Comparison of ENCODE assay signal across 9 cellular contexts in the genomic region with DNA sequence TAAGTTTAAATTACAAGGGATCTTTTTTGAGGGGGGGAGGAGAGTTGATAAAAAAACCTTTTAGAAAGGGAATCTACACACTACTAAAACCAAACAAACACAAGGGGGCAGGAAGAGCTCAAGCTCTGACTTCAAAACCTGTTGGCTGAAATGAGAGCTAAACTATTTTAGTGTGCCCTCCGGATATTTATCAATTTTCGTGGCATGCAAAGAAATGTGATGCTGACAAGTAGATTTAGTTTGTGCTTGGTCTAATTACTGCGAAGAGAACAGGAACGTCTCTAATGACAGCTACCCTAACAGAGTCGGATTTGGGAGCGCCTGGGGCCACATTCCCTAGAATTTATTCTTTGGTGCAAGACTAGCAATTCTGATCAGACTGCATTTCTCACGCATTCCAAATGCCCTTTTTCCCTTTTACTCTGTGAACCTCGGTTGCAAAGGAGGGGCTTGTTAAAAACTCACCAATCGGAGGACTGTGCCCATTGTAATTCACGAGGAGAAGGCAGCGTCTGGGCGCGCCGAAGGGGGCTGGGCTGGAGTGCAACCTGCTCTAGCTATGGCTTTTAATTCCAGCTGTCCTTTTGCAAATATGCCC. TPM values are rescaled to one million over a fixed set of nuclear protein-coding genes. Genes with fewer than 3 reads are reported as not detected.
DNase-seq lines count a peak whose midpoint lies in the region; ATAC-seq, FAIRE-seq and TF ChIP-seq lines count a peak whose summit lies in the region.
"Had no signal": no experiment of that assay in that cellular context is flagged by ENCODE, and none has a peak within 500 bp of the region (broad histone marks: within the 10 kb centered on the region; RNA-seq: fewer than 3 reads in every experiment).

No MANE protein-coding gene starts in this region.

- peak overlapping the region; percentile 46 for H3K4me2 ChIP-seq in A549
- 0 out of 2 replicates have a peak overlapping the region, but pooled peaks have one; percentile 13 for H3K4me2 ChIP-seq in GM12878 (ENCODE audit: control insufficient read depth, insufficient read depth)

- H3K4me3 ChIP-seq in A549 (no peak overlapping the region; the same call in 2 of the 3 replicates), GM12878 (no peak overlapping the region), upper lobe of right lung (peak overlapping the region; percentile 51)

- TF ChIP-seq RAD21 in A549 (conservative IDR thresholded peaks at IDR 0.05 in 1 of 2, IDR thresholded peaks at IDR 0.05 in 1 of 2) = no peak; a peak in 1 of 5 replicates
- peak; percentile 66 for TF ChIP-seq RAD21 in GM12878 (IDR thresholded peaks at IDR 0.05; ENCODE audit: insufficient read depth, low read depth, low read length)

- no peaks in the 10 kb centered on the region for H4K20me1 ChIP-seq in GM12878 (ENCODE audit: control insufficient read depth, insufficient read depth)

- no peaks in the 10 kb centered on the region for H3K4me1 ChIP-seq in A549
- no peaks in the 10 kb centered on the region for H3K4me1 ChIP-seq in GM12878 (ENCODE audit: control insufficient read depth, insufficient read depth, low read length)
- H3K4me1 ChIP-seq in upper lobe of right lung = no peaks in the 10 kb centered on the region

- no peak for TF ChIP-seq POLR2A in A549 (IDR thresholded peaks at IDR 0.05; ENCODE audit: low read length)
- TF ChIP-seq POLR2A in GM12878 (IDR thresholded peaks at IDR 0.05; ENCODE audit: low read depth, low read length) = no peak

- in situ Hi-C loops in KBM-7 (cut with MboI; ENCODE audit: low pct_unique_long_range_greater_than_20kb, low sequenced_read_pairs) (no loop called here), GM12878 (cut with MboI) (loop anchor here (5.0 kb wide), 1 partner anchor 186 kb away; no protein-coding TSS in a partner anchor)

- CTCF ChIA-PET in A549 (lab: Yijun Ruan, JAX) = no interaction called here
- CTCF ChIA-PET in GM12878 (lab: Yijun Ruan, JAX) = interaction anchor here (0.7 to 3.0 kb wide), 20 partner anchors 10 to 332 kb away, joined by 3 to 58 read pairs (median 4); no protein-coding TSS in a partner anchor
- CTCF ChIA-PET in activated naive CD4-positive, alpha-beta T cell treated with anti-CD3 and anti-CD28 coated beads for 36 hours (lab: Charles Lee) = interaction anchor here (0.8 kb wide), 1 partner anchor 15 kb away, joined by 3 read pairs; no protein-coding TSS in a partner anchor

- peaks cover 5% of the 10 kb centered on the region for H3K4me1 Mint-ChIP-seq in activated naive CD4-positive, alpha-beta T cell treated with anti-CD3 and anti-CD28 coated beads for 36 hours (ENCODE audit: low read depth)
- H3K4me1 Mint-ChIP-seq: activated B cell treated with CpG ODN at 0.5 μM for 24 hours had no signal

- RAD21 ChIA-PET in GM12878 (lab: Charles Lee; ENCODE audit: unreplicated experiment) = interaction anchor here (1.1 to 3.0 kb wide), 12 partner anchors 77 to 228 kb away, joined by 3 to 26 read pairs (median 6); no protein-coding TSS in a partner anchor

- no TSS peak for BruUV-seq in GM12878 (replicated peaks; lab: Mats Ljungman, UMichigan)

- peaks cover 0 to 9% of the 10 kb centered on the region in 2 experiments for H3K27me3 ChIP-seq in GM12878 (replicated peaks in 1 of 2; ENCODE audit: control insufficient read depth in 2 of 2, insufficient read depth in 2 of 2, low read length in 1 of 2)
- peaks cover 27% of the 10 kb centered on the region for H3K27me3 ChIP-seq in upper lobe of right lung

- SMC1A ChIA-PET in GM12878 (lab: Charles Lee; ENCODE audit: uncharacterized antibody, unreplicated experiment) = interaction anchor here (0.9 to 2.7 kb wide), 13 partner anchors 8 to 234 kb away, joined by 3 to 68 read pairs (median 4); no protein-coding TSS in a partner anchor

- H3K79me2 ChIP-seq in GM12878 (ENCODE audit: control insufficient read depth, insufficient read depth, low read length) = no peaks in the 10 kb centered on the region

- H3K9me3 ChIP-seq in A549 = no peaks in the 10 kb centered on the region
- no peaks in the 10 kb centered on the region for H3K9me3 ChIP-seq in GM12878 (replicated peaks; ENCODE audit: control insufficient read depth, insufficient read depth, low read length)
- H3K9me3 ChIP-seq in upper lobe of right lung = no peaks in the 10 kb centered on the region

- ATAC-seq in A549 (peak in 1 of 2 experiments; percentile 30; a peak in 2 of 6 replicates), GM12878 (peak; percentile 53; the same call in 1 of the 3 replicates), upper lobe of right lung (peak; percentile 31)

- no peak for TF ChIP-seq CTCF in A549 (IDR thresholded peaks at IDR 0.05)
- peak in 1 of 3 experiments; percentile 45; a peak in 2 of 6 replicates for TF ChIP-seq CTCF in GM12878 (IDR thresholded peaks at IDR 0.05 in 2 of 3, conservative IDR thresholded peaks at IDR 0.05 in 1 of 3; ENCODE audit: control insufficient read depth in 2 of 3, extremely low read depth in 1 of 3, insufficient read depth in 1 of 3, low read depth in 3 of 3, low read length in 3 of 3)
- TF ChIP-seq CTCF in upper lobe of right lung (IDR thresholded peaks at IDR 0.05) = peak; percentile 30

- H3K27ac Mint-ChIP-seq in activated naive CD4-positive, alpha-beta T cell treated with anti-CD3 and anti-CD28 coated beads for 36 hours = no peak overlapping the region
- H3K27ac Mint-ChIP-seq: activated B cell treated with CpG ODN at 0.5 μM for 24 hours had no signal

- POLR2A ChIA-PET in A549 (lab: Yijun Ruan, JAX) = no interaction called here
- POLR2A ChIA-PET in GM12878 (lab: Charles Lee) = interaction anchor here (0.7 to 1.0 kb wide), 2 partner anchors 186 to 292 kb away, joined by 3 read pairs; no protein-coding TSS in a partner anchor

- H3K36me3 Mint-ChIP-seq in activated naive CD4-positive, alpha-beta T cell treated with anti-CD3 and anti-CD28 coated beads for 36 hours (ENCODE audit: low read depth) = no peaks in the 10 kb centered on the region

- H3K27ac ChIP-seq in A549 = no peak overlapping the region
- H3K27ac ChIP-seq in GM12878 (ENCODE audit: control insufficient read depth, insufficient read depth) = no peak overlapping the region
- no peak overlapping the region for H3K27ac ChIP-seq in upper lobe of right lung

- intact Hi-C loops in GM12878 (cut with micrococcal nuclease; ENCODE audit: unreplicated experiment) = loop anchor here (1.0 to 5.0 kb wide), 2 partner anchors 186 to 226 kb away; no protein-coding TSS in a partner anchor
- intact Hi-C loops in upper lobe of right lung (cut with DNase I) = no loop called here
- intact Hi-C loops in activated naive CD4-positive, alpha-beta T cell treated with anti-CD3 and anti-CD28 coated beads for 36 hours (cut with micrococcal nuclease) = loop anchor here (1.0 to 2.0 kb wide), 3 partner anchors 79 to 229 kb away; no protein-coding TSS in a partner anchor

- WGBS in A549 (ENCODE audit: missing lambda C conversion rate) = 0% methylated on average over 14 of the region's 14 CpGs
- WGBS in GM12878 (ENCODE audit: insufficient coverage, insufficient replicate concordance, low lambda C conversion rate, missing lambda C conversion rate) = 6% methylated on average over 14 of the region's 14 CpGs

- peaks cover 20% of the 10 kb centered on the region for H3K27me3 Mint-ChIP-seq in activated naive CD4-positive, alpha-beta T cell treated with anti-CD3 and anti-CD28 coated beads for 36 hours (ENCODE audit: low read depth)

- no peak overlapping the region for H3K9ac ChIP-seq in GM12878 (ENCODE audit: control insufficient read depth, insufficient read depth, low read length)

- H2AFZ ChIP-seq in GM12878 (ENCODE audit: control insufficient read depth, low read depth, low read length) = no peak overlapping the region

- DNase-seq in A549 (ENCODE audit: low read depth in 1 of 2, low spot score in 1 of 2) (peak in 1 of 2 experiments; percentile 4), KBM-7 (peak; percentile 2), GM12878 (ENCODE audit: low read depth, low spot score) (no peak), left kidney (ENCODE audit: low read depth, low spot score) (peak; percentile 86), upper lobe of right lung (no peak), NCI-H2196 treated with DMSO at 0.1 percent for 48 hours (lab: John Stamatoyannopoulos, UW; ENCODE audit: unreplicated experiment) (no peak), NCI-H524 treated with DMSO at 0.1 percent for 48 hours (lab: John Stamatoyannopoulos, UW) (no peak)
- no peak for DNase-seq in activated naive CD4-positive, alpha-beta T cell treated with anti-CD3 and anti-CD28 coated beads for 36 hours
- DNase-seq: activated B cell treated with CpG ODN at 0.5 μM for 24 hours had no signal

- H3K4me3 Mint-ChIP-seq in activated naive CD4-positive, alpha-beta T cell treated with anti-CD3 and anti-CD28 coated beads for 36 hours = no peak overlapping the region
- H3K4me3 Mint-ChIP-seq: activated B cell treated with CpG ODN at 0.5 μM for 24 hours had no signal

- no peaks in the 10 kb centered on the region for H3K9me3 Mint-ChIP-seq in activated naive CD4-positive, alpha-beta T cell treated with anti-CD3 and anti-CD28 coated beads for 36 hours
- H3K9me3 Mint-ChIP-seq: activated B cell treated with CpG ODN at 0.5 μM for 24 hours had no signal

- no peaks in the 10 kb centered on the region for H3K36me3 ChIP-seq in GM12878 (ENCODE audit: control insufficient read depth in 2 of 2, insufficient read depth in 2 of 2, low read length in 1 of 2)
- no peaks in the 10 kb centered on the region for H3K36me3 ChIP-seq in upper lobe of right lung

- TF ChIP-seq EP300 in A549 (IDR thresholded peaks at IDR 0.05) (no peak), GM12878 (IDR thresholded peaks at IDR 0.05; ENCODE audit: borderline replicate concordance in 1 of 2, control insufficient read depth in 1 of 2, low read depth in 2 of 2, low read length in 2 of 2) (no peak)

- FAIRE-seq in A549 (lab: Jason Lieb, UNC) = no peak
- FAIRE-seq in GM12878 (lab: Jason Lieb, UNC) = no peak

RNA-seq across cellular contexts. Expression of a gene that starts 0.8 kb away (rescaled TPM):
- polyA plus RNA-seq in A549 (2011; rRNA removed) (not detected in 2 replicates), A549 (2017; fragmentation: RNase III; extraction: RNeasy Plus Mini Kit Qiagen cat#74134 plus additional on column Dnase treatment) (not detected in 3 replicates), GM12878 (2011; rRNA removed) (0.12 and 0.16 TPM in 2 replicates), GM12878 (2014; fragmentation: Illumina TruSeq; extraction: Trizol) (0.04 and 0.06 TPM in 2 replicates), GM12878 (2014; fragmentation: Nextera tagmentation; extraction: Ambion mirVana) (under 1 TPM; 0.02 to 0.03 TPM), GM12878 (2014; rRNA removed) (0.06 TPM in 1 of 2 replicates, not detected in the other), GM12878 (2016; fragmentation: Nextera tagmentation; extraction: Ambion mirVana) (not detected)
- polyA plus RNA-seq in A549 (2012; cell fraction: cytosol; rRNA removed) = not detected in 2 replicates
- polyA plus RNA-seq in A549 (2012; cell fraction: nucleus; rRNA removed) = under 0.01 TPM in 1 of 2 replicates, not detected in the other
- polyA minus RNA-seq in A549 (2011; rRNA and poly(A)+ RNA removed) = under 0.01 TPM in 1 of 2 replicates, not detected in the other
- 0.02 and 0.06 TPM in 2 replicates for total RNA-seq in GM12878 (2013; cell fraction: nucleolus; rRNA removed)
- total RNA-seq in GM12878 (2014; rRNA removed) (0.05 and 0.06 TPM in 2 replicates), GM12878 (2014; rRNA removed; fragmentation: Illumina TruSeq; extraction: Trizol) (0.04 and 0.09 TPM in 2 replicates), GM12878 (2021) (0.08 and 0.13 TPM in 2 replicates), upper lobe of right lung (13.9 TPM)
- not detected for polyA plus RNA-seq in GM12878 (2011; ENCODE audit: low read depth)
- 0.04 and 0.08 TPM in 2 replicates for polyA plus RNA-seq in GM12878 (2011; cell fraction: cytosol; rRNA removed)
- polyA plus RNA-seq in GM12878 (2011; cell fraction: nucleus; rRNA removed) = 0.18 and 0.22 TPM in 2 replicates
- 0.01 and 0.06 TPM in 2 replicates for polyA plus RNA-seq in GM12878 (2012)
- polyA minus RNA-seq in GM12878 (2011; rRNA and poly(A)+ RNA removed) = 0.22 and 0.26 TPM in 2 replicates
- 0.10 TPM in 1 of 2 replicates, not detected in the other for polyA minus RNA-seq in GM12878 (2011; cell fraction: cytosol; rRNA and poly(A)+ RNA removed)
- polyA minus RNA-seq in GM12878 (2011; cell fraction: nucleus; rRNA and poly(A)+ RNA removed) = 0.10 and 0.12 TPM in 2 replicates
- not detected for total RNA-seq in activated naive CD4-positive, alpha-beta T cell treated with anti-CD3 and anti-CD28 coated beads for 36 hours
- total RNA-seq: activated B cell treated with CpG ODN at 0.5 μM for 24 hours had no signal

Comparison
In these comparisons a context has a peak if more than half of its experiments do, and no peak if none do; other contexts are left out.
1. DNase-seq: peak in KBM-7 (single experiment) and left kidney (single experiment); none in GM12878 (single experiment), upper lobe of right lung (single experiment), NCI-H2196 treated with DMSO at 0.1 percent for 48 hours (single experiment), NCI-H524 treated with DMSO at 0.1 percent for 48 hours (single experiment) and activated naive CD4-positive, alpha-beta T cell treated with anti-CD3 and anti-CD28 coated beads for 36 hours (single experiment).
2. RNA of a gene that starts 0.8 kb away (total RNA-seq): 13.9 TPM in upper lobe of right lung (single experiment); 0.02 to 0.13 TPM in GM12878 and not detected in activated naive CD4-positive, alpha-beta T cell treated with anti-CD3 and anti-CD28 coated beads for 36 hours; every median in the first group is over 10 times any median in the second.